ENCODE assay signal across 7 cellular contexts in the genomic region with DNA sequence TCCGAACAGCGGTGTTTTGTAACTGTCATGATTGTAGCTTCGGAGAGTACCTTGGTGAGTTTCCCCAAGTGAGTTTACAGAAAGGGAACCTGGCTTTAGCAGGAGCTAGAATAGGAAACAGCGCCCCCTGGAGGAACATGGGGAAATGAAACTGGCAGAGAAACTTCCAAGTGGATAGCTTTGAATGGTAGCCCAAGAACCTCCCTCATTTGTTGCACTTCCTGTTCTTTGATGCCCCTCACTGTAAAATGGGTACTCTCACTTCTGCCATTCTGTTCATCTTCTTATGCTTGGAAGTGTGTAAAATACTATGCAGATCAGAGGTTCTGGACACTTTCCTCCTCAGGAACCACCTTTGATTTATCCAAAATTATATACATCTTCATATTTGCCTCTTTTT. TPM values are rescaled to one million over a fixed set of nuclear protein-coding genes. Genes with fewer than 3 reads are reported as not detected.
DNase-seq lines count a peak whose midpoint lies in the region; ATAC-seq and TF ChIP-seq lines count a peak whose summit lies in the region.

No MANE protein-coding gene starts in this region.

- H3K36me3 ChIP-seq in right lobe of liver: no peaks in the 10 kb centered on the region

- no peak overlapping the region for H3K27ac ChIP-seq in right lobe of liver

- intact Hi-C loops in right lobe of liver (cut with DNase I): no loop called here

- DNase-seq in NCI-H345 (lab: John Stamatoyannopoulos, UW) (peak; percentile 82), cerebellum (ENCODE audit: low spot score) (peak; percentile 59), right lobe of liver (peak in 2 of 3 donors; percentile 65 to 82)
- peak; percentile 74 for DNase-seq in activated CD4-positive, CD25-positive, alpha-beta regulatory T cell treated with anti-CD3 and anti-CD28 coated beads, Interleukin-2, amount 50 U/mL, for 72 hours
- peak; percentile 35 to 50 (median 43) for DNase-seq in stimulated activated CD4-positive, alpha-beta T cell treated with anti-CD3 and anti-CD28 coated beads, TNF-alpha, amount 100 ng/mL, for 4 hours (ENCODE audit: low read depth in 3 of 3)

- TF ChIP-seq CTCF in GM12801 (IDR thresholded peaks at IDR 0.05; ENCODE audit: extremely low read depth, insufficient read length): peak; percentile 55
- TF ChIP-seq CTCF in right lobe of liver (IDR thresholded peaks at IDR 0.05): peak; percentile 88 to 93 (median 92)

- H3K27me3 ChIP-seq in right lobe of liver: no peaks in the 10 kb centered on the region

- no peaks in the 10 kb centered on the region for H3K4me1 ChIP-seq in right lobe of liver

- peak; percentile 73 for ATAC-seq in HG03045 (IDR thresholded peaks at IDR 0.05; ENCODE audit: unreplicated experiment)
- peak; percentile 93 to 98 (median 96) for ATAC-seq in right lobe of liver

- no peaks in the 10 kb centered on the region for H3K9me3 ChIP-seq in right lobe of liver

- TF ChIP-seq POLR2A in right lobe of liver (IDR thresholded peaks at IDR 0.05): no peak

- H3K4me3 ChIP-seq in right lobe of liver: no peak overlapping the region

- 16% methylated on average over 4 of the region's 4 CpGs for WGBS in right lobe of liver (ENCODE audit: insufficient coverage, low coverage, low lambda C conversion rate, missing lambda C conversion rate)

RNA-seq across cellular contexts. Expression of a gene that starts 36.2 kb away (rescaled TPM):
- total RNA-seq in cerebellum (26.9 TPM), right lobe of liver (under 1 TPM; 0.19 to 0.88 (median 0.50) TPM)

RNA-seq across cellular contexts. Expression of a gene that starts 58.9 kb away (rescaled TPM):
- total RNA-seq in cerebellum (36.1 TPM), right lobe of liver (1 to 10 TPM in 5 of 6 experiments, under 1 TPM in 1; 0.51 to 2.5 (median 1.7) TPM)

Comparison
In these comparisons a context has a peak if more than half of its experiments do, and no peak if none do; other contexts are left out.
1. RNA of a gene that starts 36.2 kb away (total RNA-seq): 26.9 TPM in cerebellum (single experiment); 0.19 to 0.88 TPM in right lobe of liver; every median in the first group is over 10 times any median in the second.
2. RNA of a gene that starts 58.9 kb away (total RNA-seq): 36.1 TPM in cerebellum (single experiment); 0.51 to 2.5 TPM in right lobe of liver; every median in the first group is over 10 times any median in the second.
3. Peak in every context shown above with its lines, with median percentiles within 50 percentile points of each other: DNase-seq.